Comparison of ENCODE assay signal across 1 cellular context in the genomic region with DNA sequence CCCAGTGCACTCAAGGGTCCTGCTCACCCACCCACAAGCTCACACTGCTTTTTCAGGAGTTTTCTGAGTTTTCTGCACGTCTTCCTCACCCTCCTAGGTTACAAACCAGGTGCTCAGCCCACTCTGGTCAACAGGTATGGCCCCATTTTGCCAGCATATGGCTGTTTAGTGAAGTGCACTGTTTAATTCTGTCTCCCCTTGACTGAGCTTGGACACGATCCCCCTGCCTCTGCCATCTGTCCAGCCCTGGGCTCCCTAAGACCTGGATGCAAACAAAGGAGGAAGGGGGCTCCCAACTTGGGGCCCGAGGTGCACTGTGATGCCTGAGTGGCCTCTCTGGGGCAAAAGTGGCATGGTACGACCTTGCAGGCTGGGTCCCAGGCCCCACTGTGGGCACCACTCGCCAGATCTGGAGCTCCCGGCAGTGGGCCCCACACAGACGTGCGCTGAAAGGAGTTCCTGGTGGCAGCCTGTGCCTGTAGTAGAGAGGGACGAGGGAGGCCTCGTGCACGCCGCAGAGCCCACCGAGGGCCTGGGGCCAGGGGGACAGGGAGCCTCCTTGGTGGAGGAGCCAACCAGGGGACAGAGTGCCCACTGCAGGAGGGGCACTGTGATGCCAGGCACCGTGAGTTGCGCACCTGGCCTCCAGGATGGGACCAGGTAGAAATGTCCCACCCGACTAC.
TF ChIP-seq lines count a peak whose summit lies in the region.

No MANE protein-coding gene starts in this region.

TF ChIP-seq in H1, 55 proteins besides CTCF, POLR2A, EP300 and RAD21:
- TF ChIP-seq CBX8 (IDR thresholded peaks at IDR 0.05; ENCODE audit: borderline replicate concordance, low read depth, low read length): no peak
- TF ChIP-seq, protein P1, sequence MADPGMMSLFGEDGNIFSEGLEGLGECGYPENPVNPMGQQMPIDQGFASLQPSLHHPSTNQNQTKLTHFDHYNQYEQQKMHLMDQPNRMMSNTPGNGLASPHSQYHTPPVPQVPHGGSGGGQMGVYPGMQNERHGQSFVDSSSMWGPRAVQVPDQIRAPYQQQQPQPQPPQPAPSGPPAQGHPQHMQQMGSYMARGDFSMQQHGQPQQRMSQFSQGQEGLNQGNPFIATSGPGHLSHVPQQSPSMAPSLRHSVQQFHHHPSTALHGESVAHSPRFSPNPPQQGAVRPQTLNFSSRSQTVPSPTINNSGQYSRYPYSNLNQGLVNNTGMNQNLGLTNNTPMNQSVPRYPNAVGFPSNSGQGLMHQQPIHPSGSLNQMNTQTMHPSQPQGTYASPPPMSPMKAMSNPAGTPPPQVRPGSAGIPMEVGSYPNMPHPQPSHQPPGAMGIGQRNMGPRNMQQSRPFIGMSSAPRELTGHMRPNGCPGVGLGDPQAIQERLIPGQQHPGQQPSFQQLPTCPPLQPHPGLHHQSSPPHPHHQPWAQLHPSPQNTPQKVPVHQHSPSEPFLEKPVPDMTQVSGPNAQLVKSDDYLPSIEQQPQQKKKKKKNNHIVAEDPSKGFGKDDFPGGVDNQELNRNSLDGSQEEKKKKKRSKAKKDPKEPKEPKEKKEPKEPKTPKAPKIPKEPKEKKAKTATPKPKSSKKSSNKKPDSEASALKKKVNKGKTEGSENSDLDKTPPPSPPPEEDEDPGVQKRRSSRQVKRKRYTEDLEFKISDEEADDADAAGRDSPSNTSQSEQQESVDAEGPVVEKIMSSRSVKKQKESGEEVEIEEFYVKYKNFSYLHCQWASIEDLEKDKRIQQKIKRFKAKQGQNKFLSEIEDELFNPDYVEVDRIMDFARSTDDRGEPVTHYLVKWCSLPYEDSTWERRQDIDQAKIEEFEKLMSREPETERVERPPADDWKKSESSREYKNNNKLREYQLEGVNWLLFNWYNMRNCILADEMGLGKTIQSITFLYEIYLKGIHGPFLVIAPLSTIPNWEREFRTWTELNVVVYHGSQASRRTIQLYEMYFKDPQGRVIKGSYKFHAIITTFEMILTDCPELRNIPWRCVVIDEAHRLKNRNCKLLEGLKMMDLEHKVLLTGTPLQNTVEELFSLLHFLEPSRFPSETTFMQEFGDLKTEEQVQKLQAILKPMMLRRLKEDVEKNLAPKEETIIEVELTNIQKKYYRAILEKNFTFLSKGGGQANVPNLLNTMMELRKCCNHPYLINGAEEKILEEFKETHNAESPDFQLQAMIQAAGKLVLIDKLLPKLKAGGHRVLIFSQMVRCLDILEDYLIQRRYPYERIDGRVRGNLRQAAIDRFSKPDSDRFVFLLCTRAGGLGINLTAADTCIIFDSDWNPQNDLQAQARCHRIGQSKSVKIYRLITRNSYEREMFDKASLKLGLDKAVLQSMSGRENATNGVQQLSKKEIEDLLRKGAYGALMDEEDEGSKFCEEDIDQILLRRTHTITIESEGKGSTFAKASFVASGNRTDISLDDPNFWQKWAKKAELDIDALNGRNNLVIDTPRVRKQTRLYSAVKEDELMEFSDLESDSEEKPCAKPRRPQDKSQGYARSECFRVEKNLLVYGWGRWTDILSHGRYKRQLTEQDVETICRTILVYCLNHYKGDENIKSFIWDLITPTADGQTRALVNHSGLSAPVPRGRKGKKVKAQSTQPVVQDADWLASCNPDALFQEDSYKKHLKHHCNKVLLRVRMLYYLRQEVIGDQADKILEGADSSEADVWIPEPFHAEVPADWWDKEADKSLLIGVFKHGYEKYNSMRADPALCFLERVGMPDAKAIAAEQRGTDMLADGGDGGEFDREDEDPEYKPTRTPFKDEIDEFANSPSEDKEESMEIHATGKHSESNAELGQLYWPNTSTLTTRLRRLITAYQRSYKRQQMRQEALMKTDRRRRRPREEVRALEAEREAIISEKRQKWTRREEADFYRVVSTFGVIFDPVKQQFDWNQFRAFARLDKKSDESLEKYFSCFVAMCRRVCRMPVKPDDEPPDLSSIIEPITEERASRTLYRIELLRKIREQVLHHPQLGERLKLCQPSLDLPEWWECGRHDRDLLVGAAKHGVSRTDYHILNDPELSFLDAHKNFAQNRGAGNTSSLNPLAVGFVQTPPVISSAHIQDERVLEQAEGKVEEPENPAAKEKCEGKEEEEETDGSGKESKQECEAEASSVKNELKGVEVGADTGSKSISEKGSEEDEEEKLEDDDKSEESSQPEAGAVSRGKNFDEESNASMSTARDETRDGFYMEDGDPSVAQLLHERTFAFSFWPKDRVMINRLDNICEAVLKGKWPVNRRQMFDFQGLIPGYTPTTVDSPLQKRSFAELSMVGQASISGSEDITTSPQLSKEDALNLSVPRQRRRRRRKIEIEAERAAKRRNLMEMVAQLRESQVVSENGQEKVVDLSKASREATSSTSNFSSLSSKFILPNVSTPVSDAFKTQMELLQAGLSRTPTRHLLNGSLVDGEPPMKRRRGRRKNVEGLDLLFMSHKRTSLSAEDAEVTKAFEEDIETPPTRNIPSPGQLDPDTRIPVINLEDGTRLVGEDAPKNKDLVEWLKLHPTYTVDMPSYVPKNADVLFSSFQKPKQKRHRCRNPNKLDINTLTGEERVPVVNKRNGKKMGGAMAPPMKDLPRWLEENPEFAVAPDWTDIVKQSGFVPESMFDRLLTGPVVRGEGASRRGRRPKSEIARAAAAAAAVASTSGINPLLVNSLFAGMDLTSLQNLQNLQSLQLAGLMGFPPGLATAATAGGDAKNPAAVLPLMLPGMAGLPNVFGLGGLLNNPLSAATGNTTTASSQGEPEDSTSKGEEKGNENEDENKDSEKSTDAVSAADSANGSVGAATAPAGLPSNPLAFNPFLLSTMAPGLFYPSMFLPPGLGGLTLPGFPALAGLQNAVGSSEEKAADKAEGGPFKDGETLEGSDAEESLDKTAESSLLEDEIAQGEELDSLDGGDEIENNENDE (IDR thresholded peaks at IDR 0.05; ENCODE audit: insufficient replicate concordance, low read length): no peak
- no peak for TF ChIP-seq POLR2AphosphoS5 (IDR thresholded peaks at IDR 0.05; ENCODE audit: low read depth, low read length)
- no peak for TF ChIP-seq BACH1 (IDR thresholded peaks at IDR 0.05; ENCODE audit: low read length)
- no peak for TF ChIP-seq SIRT6 (IDR thresholded peaks at IDR 0.05; ENCODE audit: low read length)
- TF ChIP-seq RXRA (IDR thresholded peaks at IDR 0.05; ENCODE audit: insufficient read depth, low read depth, low read length): no peak
- TF ChIP-seq NRF1 (IDR thresholded peaks at IDR 0.05; ENCODE audit: low read depth, low read length): no peak
- no peak for TF ChIP-seq HDAC2 (IDR thresholded peaks at IDR 0.05; ENCODE audit: borderline replicate concordance in 1 of 2, low read depth in 2 of 2, low read length in 2 of 2)
- TF ChIP-seq TAF7 (optimal IDR thresholded peaks at IDR 0.05; ENCODE audit: borderline replicate concordance, low read depth, low read length): no peak
- no peak for TF ChIP-seq GABPA (IDR thresholded peaks at IDR 0.05; ENCODE audit: borderline replicate concordance, insufficient read depth, low read length)
- TF ChIP-seq NANOG (IDR thresholded peaks at IDR 0.05; ENCODE audit: insufficient read depth, low read depth, low read length, poor library complexity, severe bottlenecking): no peak
- no peak for TF ChIP-seq EGR1 (IDR thresholded peaks at IDR 0.05; ENCODE audit: borderline replicate concordance, low read depth, low read length)
- no peak for TF ChIP-seq SUZ12 (IDR thresholded peaks at IDR 0.05; ENCODE audit: low read length)
- no peak for TF ChIP-seq JUND (IDR thresholded peaks at IDR 0.05; ENCODE audit: low read length)
- no peak for TF ChIP-seq SIX5 (IDR thresholded peaks at IDR 0.05; ENCODE audit: low read depth, low read length)
- TF ChIP-seq CBX5 (IDR thresholded peaks at IDR 0.05; ENCODE audit: low read depth, low read length): no peak
- no peak for TF ChIP-seq RBBP5 (IDR thresholded peaks at IDR 0.05; ENCODE audit: borderline replicate concordance, low read depth, low read length)
- TF ChIP-seq, protein P2, sequence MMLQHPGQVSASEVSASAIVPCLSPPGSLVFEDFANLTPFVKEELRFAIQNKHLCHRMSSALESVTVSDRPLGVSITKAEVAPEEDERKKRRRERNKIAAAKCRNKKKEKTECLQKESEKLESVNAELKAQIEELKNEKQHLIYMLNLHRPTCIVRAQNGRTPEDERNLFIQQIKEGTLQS (IDR thresholded peaks at IDR 0.05; ENCODE audit: insufficient read depth, low read depth, low read length): no peak
TF ChIP-seq in H1: peak in this region for 0.
